26 cellular contexts compared by ENCODE assay signal in the genomic region with DNA sequence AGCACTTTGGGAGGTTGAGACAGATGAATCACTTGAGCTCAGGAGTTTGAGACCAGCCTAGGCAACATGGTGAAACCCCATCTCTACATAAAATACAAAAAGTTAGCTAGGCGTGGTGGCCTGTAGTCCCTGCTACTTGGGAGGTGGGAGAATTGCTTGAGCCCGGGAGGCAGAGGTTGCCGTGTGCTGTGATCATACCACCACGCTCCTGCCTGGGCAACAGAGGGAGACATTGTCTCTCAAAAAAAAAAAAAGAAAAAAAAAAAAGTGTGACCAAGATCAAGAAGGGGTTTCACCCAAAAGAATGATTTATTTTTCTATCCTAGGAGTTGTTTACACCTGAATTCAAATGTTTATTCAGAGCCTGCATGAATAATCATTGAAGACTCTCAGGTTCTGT.
DNase-seq lines count a peak whose midpoint lies in the region; ATAC-seq, FAIRE-seq and TF ChIP-seq lines count a peak whose summit lies in the region.
"Had no signal": no experiment of that assay in that cellular context is flagged by ENCODE, and none has a peak within 500 bp of the region (broad histone marks: within the 10 kb centered on the region; RNA-seq: fewer than 3 reads in every experiment).

No MANE protein-coding gene starts in this region.

- no peak overlapping the region for H3K27ac Mint-ChIP-seq in WTC11
- H3K27ac Mint-ChIP-seq: activated CD8-positive, alpha-beta memory T cell treated with anti-CD3 and anti-CD28 coated beads, Interleukin-2, amount 10 ng/mL, durations not matched to agents 7 days and 5 days; activated naive CD4-positive, alpha-beta T cell treated with anti-CD3 and anti-CD28 coated beads, Interleukin-2, amount 50 U/mL, for 72 hours; B cell; T-helper 17 cell had no signal

- no peak overlapping the region for H3K27ac ChIP-seq in spleen
- H3K27ac ChIP-seq: A549, gastroesophageal sphincter, SK-N-MC, upper lobe of right lung had no signal

- H3K9me3 Mint-ChIP-seq in WTC11, result peaks cover 10% of the 10 kb centered on the region; the same call in 1 of the 2 replicates

- H3K4me3 Mint-ChIP-seq in WTC11, result no peak overlapping the region
- H3K4me3 Mint-ChIP-seq: activated CD8-positive, alpha-beta memory T cell treated with anti-CD3 and anti-CD28 coated beads, Interleukin-2, amount 10 ng/mL, durations not matched to agents 7 days and 5 days; B cell; T-helper 17 cell had no signal

- no peaks in the 10 kb centered on the region for H3K36me3 Mint-ChIP-seq in WTC11
- H3K36me3 Mint-ChIP-seq: activated CD8-positive, alpha-beta memory T cell treated with anti-CD3 and anti-CD28 coated beads, Interleukin-2, amount 10 ng/mL, durations not matched to agents 7 days and 5 days; activated naive CD4-positive, alpha-beta T cell treated with anti-CD3 and anti-CD28 coated beads, Interleukin-2, amount 50 U/mL, for 72 hours had no signal

- WGBS in spleen, 5 donors, result 44 to 64% (median 62%) methylated on average over 4 of the region's 4 CpGs

- H3K9me3 ChIP-seq in spleen, result peaks cover 0 to 3% (median 0%) of the 10 kb centered on the region in 8 donors
- H3K9me3 ChIP-seq: A549, gastroesophageal sphincter, upper lobe of right lung had no signal

- H3K27me3 ChIP-seq in spleen (replicated peaks in 1 of 7), result no peaks in the 10 kb centered on the region
- H3K27me3 ChIP-seq: gastroesophageal sphincter, upper lobe of right lung had no signal

- no peaks in the 10 kb centered on the region for H3K4me1 ChIP-seq in spleen
- H3K4me1 ChIP-seq: A549, gastroesophageal sphincter, upper lobe of right lung had no signal

- TF ChIP-seq CTCF in WTC11 (IDR thresholded peaks at IDR 0.05) (no peak), spleen (IDR thresholded peaks at IDR 0.05 in 8 of 11, conservative IDR thresholded peaks at IDR 0.05 in 3 of 11) (no peak)

- no peaks in the 10 kb centered on the region for H3K27me3 Mint-ChIP-seq in WTC11 (ENCODE audit: low read depth)
- H3K27me3 Mint-ChIP-seq: activated CD8-positive, alpha-beta memory T cell treated with anti-CD3 and anti-CD28 coated beads, Interleukin-2, amount 10 ng/mL, durations not matched to agents 7 days and 5 days; B cell; T-helper 17 cell had no signal

- peak; percentile 22; the same call in 1 of the 2 replicates for TF ChIP-seq RAD21 in Ishikawa (IDR thresholded peaks at IDR 0.05; ENCODE audit: low read depth)

- no peak for TF ChIP-seq POLR2A in spleen (IDR thresholded peaks at IDR 0.05)

- POLR2A ChIA-PET in WTC11 (lab: Charles Lee), result no interaction called here

- FAIRE-seq in urothelium cell line (lab: Jason Lieb, UNC), result no peak
- FAIRE-seq: A549, GM12878, keratinocyte, RCC 7860 had no signal

- H3K4me3 ChIP-seq in spleen, result no peak overlapping the region
- H3K4me3 ChIP-seq: A549, gastroesophageal sphincter, GM12878, SK-N-MC, upper lobe of right lung had no signal

- DNase-seq in ACHN (peak; percentile 2), WTC11 (ENCODE audit: low spot score) (peak; percentile 11), left colon (no peak), spleen (no peak), urothelium cell line (ENCODE audit: low spot score) (no peak)
- no peak for DNase-seq in activated CD4-positive, CD25-positive, alpha-beta regulatory T cell (lab: John Stamatoyannopoulos, UW)
- DNase-seq: activated CD4-positive, alpha-beta T cell treated with anti-CD3 and anti-CD28 coated beads, Interleukin-2, amount 50 U/mL, for 1 hour; activated CD8-positive, alpha-beta memory T cell treated with anti-CD3 and anti-CD28 coated beads, Interleukin-2, amount 10 ng/mL, durations not matched to agents 7 days and 5 days; anterior cingulate cortex; DMS79; HCEC 1CT; NCI-H1105 treated with DMSO at 0.1 percent for 48 hours; NCI-H510A; NK-92 treated with Interleukin-12 subunit alpha and Interleukin-12 subunit beta, amount 100 ng/mL, for 24 hours; T-helper 17 cell; upper lobe of right lung had no signal

- in situ Hi-C loops in ACHN (cut with HindIII; ENCODE audit: low pct_ligation_motif_present, low pct_unique_long_range_greater_than_20kb, low sequenced_read_pairs), result no loop called here

- CTCF ChIA-PET in WTC11 (lab: Charles Lee), result no interaction called here

- no peaks in the 10 kb centered on the region for H3K36me3 ChIP-seq in spleen
- H3K36me3 ChIP-seq: gastroesophageal sphincter, upper lobe of right lung had no signal

- ATAC-seq in WTC11, result peak; percentile 85
- peak; percentile 37 for ATAC-seq in left colon
- ATAC-seq in HG03354 (IDR thresholded peaks at IDR 0.05; ENCODE audit: poor library complexity, severe bottlenecking, unreplicated experiment), result no peak
- ATAC-seq: A549; activated CD8-positive, alpha-beta memory T cell treated with anti-CD3 and anti-CD28 coated beads, Interleukin-2, amount 10 ng/mL, durations not matched to agents 7 days and 5 days; activated naive CD4-positive, alpha-beta T cell treated with anti-CD3 and anti-CD28 coated beads, Interleukin-2, amount 50 U/mL, for 72 hours; gastroesophageal sphincter; GM12878; T-helper 17 cell; upper lobe of right lung had no signal

- TF ChIP-seq EP300 in Ishikawa (IDR thresholded peaks at IDR 0.05; ENCODE audit: borderline replicate concordance), result no peak

- H3K4me1 Mint-ChIP-seq in WTC11, result peaks cover 5% of the 10 kb centered on the region
- H3K4me1 Mint-ChIP-seq: activated CD8-positive, alpha-beta memory T cell treated with anti-CD3 and anti-CD28 coated beads, Interleukin-2, amount 10 ng/mL, durations not matched to agents 7 days and 5 days; B cell; T-helper 17 cell had no signal

- intact Hi-C loops in left colon (cut with DNase I, micrococcal nuclease) (no loop called here), spleen (cut with DNase I; ENCODE audit: low total_unique reads) (no loop called here)

TF ChIP-seq in Ishikawa, 13 proteins besides CTCF, POLR2A, EP300 and RAD21:
- TF ChIP-seq EGR1 (IDR thresholded peaks at IDR 0.05) (no peak), TCF12 (IDR thresholded peaks at IDR 0.05; ENCODE audit: low read depth) (no peak), TEAD4 (IDR thresholded peaks at IDR 0.05) (no peak), CEBPB (IDR thresholded peaks at IDR 0.05) (no peak), FOXM1 (IDR thresholded peaks at IDR 0.05; ENCODE audit: borderline replicate concordance, low read depth) (no peak), ZBTB7A (IDR thresholded peaks at IDR 0.05; ENCODE audit: low read depth) (no peak), NFIC (IDR thresholded peaks at IDR 0.05) (no peak), YY1 (IDR thresholded peaks at IDR 0.05; ENCODE audit: low read depth) (no peak)
- TF ChIP-seq, protein P1, sequence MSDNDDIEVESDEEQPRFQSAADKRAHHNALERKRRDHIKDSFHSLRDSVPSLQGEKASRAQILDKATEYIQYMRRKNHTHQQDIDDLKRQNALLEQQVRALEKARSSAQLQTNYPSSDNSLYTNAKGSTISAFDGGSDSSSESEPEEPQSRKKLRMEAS (IDR thresholded peaks at IDR 0.05), result no peak
TF ChIP-seq in Ishikawa: peak in this region for 0.

TF ChIP-seq in WTC11, 78 proteins besides CTCF, POLR2A, EP300 and RAD21:
- TF ChIP-seq USF1 (CRISPR knock-in tag; IDR thresholded peaks at IDR 0.05) (no peak), RELA (CRISPR knock-in tag; IDR thresholded peaks at IDR 0.05; ENCODE audit: borderline replicate concordance) (no peak)

Comparison
In these comparisons a context has a peak if more than half of its experiments do, and no peak if none do; other contexts are left out.
1. DNase-seq: peak in ACHN (single experiment) and WTC11 (single experiment); none in left colon (0 of 2), spleen (single experiment), urothelium cell line (single experiment) and activated CD4-positive, CD25-positive, alpha-beta regulatory T cell (0 of 4).